9 cellular contexts compared by ENCODE assay signal in the genomic region with DNA sequence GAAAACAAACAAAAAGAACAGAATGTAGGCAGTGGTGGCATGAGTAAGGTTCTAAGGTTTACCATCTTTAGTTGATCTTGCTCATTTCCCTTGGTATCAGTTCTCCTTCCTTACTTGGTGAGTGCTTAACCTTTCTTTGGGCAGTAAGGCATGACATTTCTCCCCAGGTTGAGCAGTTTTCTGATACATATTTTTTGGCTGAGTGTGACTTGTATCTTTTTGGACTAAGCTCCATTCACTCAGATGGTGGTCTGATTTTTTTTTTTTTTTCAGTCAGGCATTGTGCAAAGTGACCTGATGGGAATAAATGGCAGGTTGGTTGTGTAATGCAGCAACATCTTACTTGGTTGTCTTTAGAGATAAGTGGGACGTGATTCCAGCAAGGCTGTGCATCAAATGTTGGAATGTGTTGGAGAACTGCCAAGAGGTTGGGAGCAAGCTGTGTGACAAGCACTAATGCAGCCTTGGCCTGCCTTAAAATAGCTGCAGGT. TPM values are rescaled to one million over a fixed set of nuclear protein-coding genes. Genes with fewer than 3 reads are reported as not detected.
DNase-seq lines count a peak whose midpoint lies in the region; ATAC-seq and TF ChIP-seq lines count a peak whose summit lies in the region.
"Had no signal": no experiment of that assay in that cellular context is flagged by ENCODE, and none has a peak within 500 bp of the region (broad histone marks: within the 10 kb centered on the region; RNA-seq: fewer than 3 reads in every experiment).

No MANE protein-coding gene starts in this region.

- CTCF ChIA-PET in SK-N-SH (lab: Yijun Ruan, JAX) = interaction anchor here (1.0 to 1.3 kb wide), 3 partner anchors 11 to 31 kb away, joined by 3 read pairs; no protein-coding TSS in a partner anchor

- ATAC-seq in HG03135 (IDR thresholded peaks at IDR 0.05; ENCODE audit: unreplicated experiment) = peak; percentile 77
- ATAC-seq in activated CD4-positive, CD25-positive, alpha-beta regulatory T cell treated with anti-CD3 and anti-CD28 coated beads, Interleukin-2, amount 50 U/mL, for 24 hours = no peak

- H3K27me3 ChIP-seq in SK-N-SH (ENCODE audit: insufficient read depth) = no peaks in the 10 kb centered on the region

- H3K4me1 ChIP-seq in SK-N-SH (ENCODE audit: control insufficient read depth in 1 of 2, insufficient read depth in 2 of 2, low read depth in 1 of 2, low read length in 1 of 2) = peaks cover 34 to 38% of the 10 kb centered on the region in 2 experiments

- no peaks in the 10 kb centered on the region for H3K36me3 ChIP-seq in SK-N-SH (replicated peaks in 1 of 2; ENCODE audit: control insufficient read depth in 1 of 2, insufficient read depth in 2 of 2, low read length in 1 of 2)

- no peak for TF ChIP-seq RAD21 in SK-N-SH (IDR thresholded peaks at IDR 0.05; ENCODE audit: low read length)

- no peak for TF ChIP-seq CTCF in SK-N-SH (IDR thresholded peaks at IDR 0.05)

- peak in 1 of 2 experiments; percentile 23; a peak in 1 of 4 replicates for TF ChIP-seq EP300 in SK-N-SH (IDR thresholded peaks at IDR 0.05; ENCODE audit: borderline replicate concordance in 1 of 2, low read depth in 1 of 2, low read length in 1 of 2)

- H3K9ac ChIP-seq in SK-N-SH = no peak overlapping the region

- no peak overlapping the region for H2AFZ ChIP-seq in SK-N-SH (ENCODE audit: low read depth)

- 6% methylated on average over 1 of the region's 1 CpG for WGBS in SK-N-SH (ENCODE audit: low lambda C conversion rate)

- H3K27ac ChIP-seq in SK-N-SH (ENCODE audit: low read depth in 2 of 2, low read length in 1 of 2) = peak overlapping the region; percentile 48 to 86
- H3K27ac ChIP-seq: 22Rv1 had no signal

- peaks cover 17% of the 10 kb centered on the region for H3F3A ChIP-seq in SK-N-SH (replicated peaks; ENCODE audit: insufficient read depth)

- no peaks in the 10 kb centered on the region for H3K9me2 ChIP-seq in SK-N-SH

- POLR2A ChIA-PET in SK-N-SH (lab: Yijun Ruan, JAX) = interaction anchor here (0.7 kb wide), 1 partner anchor 722 kb away, joined by 3 read pairs; no protein-coding TSS in a partner anchor

- DNase-seq in DMS53 (lab: John Stamatoyannopoulos, UW) (peak; percentile 18), DMS53 treated with DMSO at 0.1 percent for 48 hours (lab: John Stamatoyannopoulos, UW; ENCODE audit: unreplicated experiment) (no peak), SK-N-SH (no peak), left kidney (ENCODE audit: low read depth, low spot score) (peak; percentile 63), D341Med (ENCODE audit: low spot score) (no peak), activated gamma-delta T cell (lab: John Stamatoyannopoulos, UW) (no peak)

- H3K9me3 ChIP-seq in SK-N-SH = no peaks in the 10 kb centered on the region

- peaks cover 69% of the 10 kb centered on the region for H4K20me1 ChIP-seq in SK-N-SH (ENCODE audit: insufficient read depth)

- H3K4me2 ChIP-seq in SK-N-SH = 0 out of 2 replicates have a peak overlapping the region, but pooled peaks have one; percentile 29

- peaks cover 88% of the 10 kb centered on the region for H3K79me2 ChIP-seq in SK-N-SH (ENCODE audit: insufficient read depth)

- H3K4me3 ChIP-seq in SK-N-SH (ENCODE audit: low read depth in 2 of 2, low read length in 1 of 2) = no peak overlapping the region

TF ChIP-seq in SK-N-SH, 30 proteins besides CTCF, POLR2A, EP300 and RAD21:
- TF ChIP-seq, protein P1, sequence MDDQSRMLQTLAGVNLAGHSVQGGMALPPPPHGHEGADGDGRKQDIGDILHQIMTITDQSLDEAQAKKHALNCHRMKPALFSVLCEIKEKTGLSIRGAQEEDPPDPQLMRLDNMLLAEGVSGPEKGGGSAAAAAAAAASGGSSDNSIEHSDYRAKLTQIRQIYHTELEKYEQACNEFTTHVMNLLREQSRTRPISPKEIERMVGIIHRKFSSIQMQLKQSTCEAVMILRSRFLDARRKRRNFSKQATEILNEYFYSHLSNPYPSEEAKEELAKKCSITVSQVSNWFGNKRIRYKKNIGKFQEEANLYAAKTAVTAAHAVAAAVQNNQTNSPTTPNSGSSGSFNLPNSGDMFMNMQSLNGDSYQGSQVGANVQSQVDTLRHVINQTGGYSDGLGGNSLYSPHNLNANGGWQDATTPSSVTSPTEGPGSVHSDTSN (IDR thresholded peaks at IDR 0.05) = peak; percentile 66
- TF ChIP-seq CHD2 (IDR thresholded peaks at IDR 0.05; ENCODE audit: low read length, partially characterized antibody) (peak; percentile 38), NFIC (IDR thresholded peaks at IDR 0.05; ENCODE audit: borderline replicate concordance) (peak; percentile 91), POLR2AphosphoS5 (IDR thresholded peaks at IDR 0.05; ENCODE audit: low read depth, low read length) (no peak), FOSL2 (IDR thresholded peaks at IDR 0.05; ENCODE audit: borderline replicate concordance, low read depth) (peak; percentile 11; the same call in 1 of the 2 replicates), TCF12 (IDR thresholded peaks at IDR 0.05) (peak; percentile 46; the same call in 1 of the 2 replicates), RCOR1 (IDR thresholded peaks at IDR 0.05; ENCODE audit: low read length) (peak; percentile 62; the same call in 1 of the 2 replicates), NRF1 (IDR thresholded peaks at IDR 0.05; ENCODE audit: low read depth, low read length) (no peak), TEAD4 (IDR thresholded peaks at IDR 0.05; ENCODE audit: borderline replicate concordance, insufficient read depth) (0 out of 2 replicates have a peak, but pooled peaks have one; percentile 31)
- TF ChIP-seq, protein P2, sequence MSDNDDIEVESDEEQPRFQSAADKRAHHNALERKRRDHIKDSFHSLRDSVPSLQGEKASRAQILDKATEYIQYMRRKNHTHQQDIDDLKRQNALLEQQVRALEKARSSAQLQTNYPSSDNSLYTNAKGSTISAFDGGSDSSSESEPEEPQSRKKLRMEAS (IDR thresholded peaks at IDR 0.05; ENCODE audit: low read depth) = no peak

RNA-seq across cellular contexts. Expression of a gene that starts 15.1 kb away (rescaled TPM):
- 27.1 and 29.1 TPM in 2 replicates for polyA plus RNA-seq in SK-N-SH (2012; rRNA removed)
- polyA plus RNA-seq in SK-N-SH (2012; cell fraction: cytosol; rRNA removed) = 15.4 and 18.8 TPM in 2 replicates
- polyA plus RNA-seq in SK-N-SH (2012; cell fraction: nucleus; rRNA removed) = 92.5 and 114 TPM in 2 replicates

Comparison
In these comparisons a context has a peak if more than half of its experiments do, and no peak if none do; other contexts are left out.
1. DNase-seq: peak in DMS53 (single experiment) and left kidney (single experiment); none in DMS53 treated with DMSO at 0.1 percent for 48 hours (single experiment), SK-N-SH (single experiment), D341Med (single experiment) and activated gamma-delta T cell (single experiment).